11 cellular contexts compared by ENCODE assay signal in genomic region chr6:31407699-31408098, GRCh38. TPM values are rescaled to one million over a fixed set of nuclear protein-coding genes. Genes with fewer than 3 reads are reported as not detected.
A peak's percentile ranks its signal among the peaks of the same experiment; 100 is the strongest.
DNase-seq lines count a peak whose midpoint lies in the region; ATAC-seq and TF ChIP-seq lines count a peak whose summit lies in the region.
"Had no signal": no experiment of that assay in that cellular context is flagged by ENCODE, and none has a peak within 500 bp of the region (broad histone marks: within the 10 kb centered on the region; RNA-seq: fewer than 3 reads in every experiment).

No MANE protein-coding gene starts in this region.

- H2AK5ac ChIP-seq in IMR-90 (ENCODE audit: low read depth, low read length): no peak overlapping the region

- H3K9me3 ChIP-seq in IMR-90 (ENCODE audit: control insufficient read depth, insufficient read depth, low read length) (no peaks in the 10 kb centered on the region), adipocyte (ENCODE audit: control insufficient read depth, low read length) (no peaks in the 10 kb centered on the region), MG63 (no peaks in the 10 kb centered on the region), Caco-2 (peaks cover 3% of the 10 kb centered on the region; the same call in 1 of the 2 replicates)

- H3K9me1 ChIP-seq in IMR-90 (ENCODE audit: insufficient read depth, low read length): peaks cover 12% of the 10 kb centered on the region

- H3K79me1 ChIP-seq in IMR-90 (ENCODE audit: low read depth in 1 of 2, low read length in 2 of 2): peaks cover 4 to 71% of the 10 kb centered on the region in 2 experiments; a peak in 3 of 4 replicates

- no peak overlapping the region for H3K18ac ChIP-seq in IMR-90 (ENCODE audit: low read depth, low read length)

- POLR2A ChIA-PET in IMR-90 (lab: Charles Lee; ENCODE audit: unreplicated experiment) (interaction anchor here (0.6 kb wide), 2 partner anchors 494 to 841 kb away, joined by 3 to 5 read pairs; no protein-coding TSS in a partner anchor), Caco-2 (lab: Charles Lee) (no interaction called here)

- no peak overlapping the region for H2BK5ac ChIP-seq in IMR-90 (ENCODE audit: low read depth, low read length, poor library complexity, severe bottlenecking)

- no peak overlapping the region for H3K27ac Mint-ChIP-seq in Caco-2 (ENCODE audit: unreplicated experiment)

- ATAC-seq in IMR-90 (ENCODE audit: low read depth) (peak; percentile 27; the same call in 1 of the 2 replicates), GM19455 (IDR thresholded peaks at IDR 0.05; ENCODE audit: unreplicated experiment) (no peak)
- ATAC-seq: heart left ventricle had no signal

- no peak overlapping the region for H2AFZ ChIP-seq in IMR-90 (replicated peaks; ENCODE audit: low read length, poor library complexity)

- no peak overlapping the region for H4K91ac ChIP-seq in IMR-90 (ENCODE audit: insufficient read depth, low read depth, low read length)

- no peaks in the 10 kb centered on the region for H3K27me3 ChIP-seq in IMR-90 (ENCODE audit: control insufficient read depth, insufficient read depth, low read length)
- H3K27me3 ChIP-seq in adipocyte (replicated peaks; ENCODE audit: control insufficient read depth, insufficient read depth, low read length): no peaks in the 10 kb centered on the region
- H3K27me3 ChIP-seq in MG63: no peaks in the 10 kb centered on the region
- no peaks in the 10 kb centered on the region for H3K27me3 ChIP-seq in Caco-2 (replicated peaks; ENCODE audit: control insufficient read depth, insufficient read depth, low read length)
- H3K27me3 ChIP-seq: heart left ventricle had no signal

- no peak overlapping the region for H2BK15ac ChIP-seq in IMR-90 (ENCODE audit: low read depth, low read length)

- peaks cover 17% of the 10 kb centered on the region for H3K4me1 Mint-ChIP-seq in Caco-2 (ENCODE audit: low read depth, unreplicated experiment)

- H2AK9ac ChIP-seq in IMR-90 (replicated peaks; ENCODE audit: low read depth, low read length, poor library complexity): no peak overlapping the region

- no peak overlapping the region for H4K8ac ChIP-seq in IMR-90 (ENCODE audit: low read depth in 2 of 2, low read length in 2 of 2)

- no peak overlapping the region for H3K9ac ChIP-seq in IMR-90 (ENCODE audit: low read depth, low read length)
- H3K9ac ChIP-seq in adipocyte (ENCODE audit: low read length): peak overlapping the region; percentile 6

- no peak overlapping the region for H2BK120ac ChIP-seq in IMR-90 (ENCODE audit: low read depth, low read length)

- peak; percentile 67 for DNase-seq in AG10803 (ENCODE audit: low read depth)
- peak; percentile 78 for DNase-seq in IMR-90
- peak; percentile 82 for DNase-seq in adipocyte (ENCODE audit: low read depth)
- DNase-seq in iris pigment epithelial cell (ENCODE audit: low read depth): peak; percentile 80
- no peak for DNase-seq in nucleus accumbens (lab: John Stamatoyannopoulos, UW)
- no peak for DNase-seq in MG63
- no peak for DNase-seq in Caco-2
- DNase-seq: heart left ventricle, substantia nigra, T-helper 9 cell had no signal

- BruUV-seq in IMR-90 (replicated peaks; lab: Mats Ljungman, UMichigan): no TSS peak
- no TSS peak for BruUV-seq in Caco-2 (replicated peaks; lab: Mats Ljungman, UMichigan)

- no peak for TF ChIP-seq CTCF in AG10803 (conservative IDR thresholded peaks at IDR 0.05; ENCODE audit: low read length)
- TF ChIP-seq CTCF in IMR-90 (conservative IDR thresholded peaks at IDR 0.05; ENCODE audit: low read depth, low read length): no peak
- TF ChIP-seq CTCF in Caco-2 (IDR thresholded peaks at IDR 0.05; ENCODE audit: insufficient read depth in 1 of 2, low read depth in 1 of 2, low read length in 1 of 2, severe bottlenecking in 1 of 2, unreplicated experiment in 1 of 2): no peak

- H3K14ac ChIP-seq in IMR-90 (replicated peaks; ENCODE audit: low read depth, low read length): no peak overlapping the region

- H3K4me1 ChIP-seq in IMR-90 (ENCODE audit: control insufficient read depth, insufficient read depth, low read length) (no peaks in the 10 kb centered on the region; the same call in none of the 2 replicates), adipocyte (ENCODE audit: control insufficient read depth, insufficient read depth, low read length) (peaks cover 25% of the 10 kb centered on the region), Caco-2 (0 out of 2 replicates have a peak, but pooled peaks cover 2% of the 10 kb centered on the region)

- intact Hi-C loops in IMR-90 (cut with micrococcal nuclease) (no loop called here), Caco-2 (cut with micrococcal nuclease; ENCODE audit: unreplicated experiment) (loop anchor here (10.0 kb wide), 1 partner anchor 87 kb away; the partner anchor contains the start of gene MICB)

- H3K4me3 ChIP-seq in AG10803 (ENCODE audit: low read length): no peak overlapping the region
- H3K4me3 ChIP-seq in IMR-90 (ENCODE audit: insufficient read depth, low read depth, low read length): no peak overlapping the region
- peak overlapping the region; percentile 24 for H3K4me3 ChIP-seq in adipocyte (ENCODE audit: low read length)
- no peak overlapping the region for H3K4me3 ChIP-seq in MG63
- H3K4me3 ChIP-seq in Caco-2 (ENCODE audit: low read depth, low read length): no peak overlapping the region
- H3K4me3 ChIP-seq: heart left ventricle had no signal

- no peak overlapping the region for H3K4me3 Mint-ChIP-seq in Caco-2 (ENCODE audit: unreplicated experiment)

- CTCF ChIA-PET in IMR-90 (lab: Yijun Ruan, JAX) (interaction anchor here (0.7 kb wide), 1 partner anchor 32 kb away, joined by 3 read pairs; no protein-coding TSS in a partner anchor), Caco-2 (lab: Charles Lee) (no interaction called here)

- H3K4me2 ChIP-seq in IMR-90 (ENCODE audit: low read depth, low read length): 0 out of 2 replicates have a peak overlapping the region, but pooled peaks have one; percentile 44

- no peak overlapping the region for H2BK20ac ChIP-seq in IMR-90 (ENCODE audit: low read depth, low read length)

- H4K5ac ChIP-seq in IMR-90 (ENCODE audit: low read depth, low read length): no peak overlapping the region

- no peak overlapping the region for H3K4ac ChIP-seq in IMR-90 (ENCODE audit: low read depth, low read length)

- no peak overlapping the region for H3K23ac ChIP-seq in IMR-90 (ENCODE audit: low read depth, low read length)

- dilution Hi-C loops in IMR-90 (cut with HindIII; ENCODE audit: low sequenced_read_pairs, unreplicated experiment): no loop called here

- no peak overlapping the region for H3K27ac ChIP-seq in IMR-90 (ENCODE audit: insufficient read depth, low read length)
- H3K27ac ChIP-seq: heart left ventricle had no signal

- H3K36me3 Mint-ChIP-seq in Caco-2 (ENCODE audit: insufficient read depth, unreplicated experiment): peaks cover 17% of the 10 kb centered on the region

- in situ Hi-C loops in IMR-90 (cut with MboI; ENCODE audit: low sequenced_read_pairs): no loop called here

- TF ChIP-seq POLR2A in IMR-90 (IDR thresholded peaks at IDR 0.05; ENCODE audit: low read depth, low read length): no peak

- H3K36me3 ChIP-seq in IMR-90 (ENCODE audit: control insufficient read depth, insufficient read depth, low read length) (peaks cover 22% of the 10 kb centered on the region), adipocyte (ENCODE audit: control insufficient read depth, insufficient read depth, low read length, severe bottlenecking) (peaks cover 25% of the 10 kb centered on the region), MG63 (peaks cover 20% of the 10 kb centered on the region), Caco-2 (ENCODE audit: control insufficient read depth, insufficient read depth, low read length) (no peaks in the 10 kb centered on the region; the same call in 1 of the 2 replicates)

- no peak for TF ChIP-seq RAD21 in IMR-90 (IDR thresholded peaks at IDR 0.05; ENCODE audit: low read length)

- H4K20me1 ChIP-seq in IMR-90 (ENCODE audit: insufficient read depth, low read length): peaks cover 61% of the 10 kb centered on the region

- H3K9me3 Mint-ChIP-seq in Caco-2 (ENCODE audit: unreplicated experiment): no peaks in the 10 kb centered on the region

- no peak overlapping the region for H3K56ac ChIP-seq in IMR-90 (ENCODE audit: extremely low read depth, insufficient read depth, low read length)

- no peaks in the 10 kb centered on the region for H3K27me3 Mint-ChIP-seq in Caco-2 (ENCODE audit: insufficient read depth, unreplicated experiment)

TF ChIP-seq in IMR-90, 13 proteins besides CTCF, POLR2A, EP300 and RAD21 (continues in another document):
- no peak for TF ChIP-seq CHD1 (IDR thresholded peaks at IDR 0.05; ENCODE audit: low read depth, low read length)
- TF ChIP-seq USF2 (IDR thresholded peaks at IDR 0.05; ENCODE audit: low read depth, low read length): no peak
- TF ChIP-seq CEBPB (IDR thresholded peaks at IDR 0.05; ENCODE audit: low read depth, low read length): peak; percentile 93
- no peak for TF ChIP-seq ELK1 (IDR thresholded peaks at IDR 0.05; ENCODE audit: borderline replicate concordance, low read depth, low read length)

RNA-seq across cellular contexts. Expression of gene MICA, which starts 4.3 kb away (rescaled TPM):
- total RNA-seq in IMR-90 (2012; rRNA removed): 52.2 and 55.9 TPM in 2 replicates
- 67.7 and 72.8 TPM in 2 replicates for polyA plus RNA-seq in IMR-90 (2012; rRNA removed)
- polyA plus RNA-seq in IMR-90 (2012; cell fraction: cytosol; rRNA removed): 42.3 and 47.1 TPM in 2 replicates
- polyA plus RNA-seq in IMR-90 (2012; cell fraction: nucleus; rRNA removed; ENCODE audit: low replicate concordance): 62.2 and 62.4 TPM in 2 replicates
- total RNA-seq in MG63 (2014; rRNA removed; shearing (Covaris generic); ENCODE audit: low replicate concordance): 15.9 and 31.0 TPM in 2 replicates
- 12.6 and 13.1 TPM in 2 replicates for total RNA-seq in Caco-2 (2022)

RNA-seq across cellular contexts. Expression of gene HLA-B, which starts 50.7 kb away (rescaled TPM):
- total RNA-seq in IMR-90 (2012; rRNA removed) (41.7 and 44.1 TPM in 2 replicates), Caco-2 (2022) (40.9 and 41.9 TPM in 2 replicates)
- 259 and 309 TPM in 2 replicates for polyA plus RNA-seq in IMR-90 (2012; rRNA removed)
- polyA plus RNA-seq in IMR-90 (2012; cell fraction: cytosol; rRNA removed): 346 and 472 TPM in 2 replicates
- polyA plus RNA-seq in IMR-90 (2012; cell fraction: nucleus; rRNA removed; ENCODE audit: low replicate concordance): 315 and 357 TPM in 2 replicates
- total RNA-seq in MG63 (2014; rRNA removed; shearing (Covaris generic); ENCODE audit: low replicate concordance): 35.3 and 69.1 TPM in 2 replicates

Comparison
In these comparisons a context has a peak if more than half of its experiments do, and no peak if none do; other contexts are left out.
1. DNase-seq: peak in AG10803 (single experiment), IMR-90 (single experiment), adipocyte (single experiment) and iris pigment epithelial cell (single experiment); none in nucleus accumbens (0 of 56), MG63 (single experiment) and Caco-2 (0 of 2).